ENCODE assay signal across 9 cellular contexts in the genomic region with DNA sequence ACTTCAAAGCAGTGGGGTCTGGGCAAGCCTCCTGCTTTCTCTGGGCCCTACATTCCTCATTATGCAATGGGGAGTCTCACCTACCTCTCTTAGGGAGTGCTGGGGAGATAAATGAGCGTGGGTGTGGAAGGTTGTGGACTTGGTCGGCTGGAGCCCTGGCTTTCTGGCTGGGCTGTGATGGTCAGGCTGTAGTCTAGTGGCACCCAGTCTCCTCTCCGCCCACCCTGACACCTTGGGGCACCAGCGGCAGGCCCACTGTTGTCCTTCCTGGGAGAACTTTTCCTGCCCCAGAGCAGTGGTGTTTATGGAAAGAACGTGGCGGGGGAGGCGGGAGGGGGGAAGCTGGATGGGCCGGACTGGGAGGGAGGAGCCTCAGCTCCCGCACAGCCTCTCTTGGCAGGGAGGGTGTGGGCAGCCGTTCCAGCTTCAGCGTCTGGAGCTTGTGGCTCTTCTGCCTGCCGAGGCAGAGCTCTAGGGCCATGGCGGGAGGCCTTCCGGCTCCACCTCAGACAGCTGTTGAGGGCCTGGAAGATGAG. TPM values are rescaled to one million over a fixed set of nuclear protein-coding genes. Genes with fewer than 3 reads are reported as not detected.
DNase-seq lines count a peak whose midpoint lies in the region; ATAC-seq and TF ChIP-seq lines count a peak whose summit lies in the region.
"Had no signal": no experiment of that assay in that cellular context is flagged by ENCODE, and none has a peak within 500 bp of the region (broad histone marks: within the 10 kb centered on the region; RNA-seq: fewer than 3 reads in every experiment).

No MANE protein-coding gene starts in this region.

- H3K27ac Mint-ChIP-seq in T-cell = no peak overlapping the region
- H3K27ac Mint-ChIP-seq: T-helper 1 cell treated with Interleukin-12 subunit alpha and Interleukin-12 subunit beta and Interleukin-4 antibody, amounts not matched to agents 30 μg/mL and 1 μg/mL, for 36 hours had no signal

- peak; percentile 88 for DNase-seq in H7
- DNase-seq in adipocyte (ENCODE audit: low read depth) = peak; percentile 92
- peak; percentile 81 for DNase-seq in left ventricle myocardium inferior
- DNase-seq in T-helper 2 cell = no peak
- no peak for DNase-seq in T-cell
- DNase-seq in activated T-cell treated with anti-CD3 and anti-CD28 coated beads for 4 hours = no peak

- intact Hi-C loops in left ventricle myocardium inferior (cut with micrococcal nuclease) = no loop called here

- TF ChIP-seq CTCF in left ventricle myocardium inferior (IDR thresholded peaks at IDR 0.05; ENCODE audit: borderline replicate concordance) = no peak

- ATAC-seq in T-cell (replicated peaks in 1 of 4) (no peak), GM21528 (IDR thresholded peaks at IDR 0.05; ENCODE audit: low FRiP score, unreplicated experiment) (no peak)

- H3K27ac ChIP-seq in left ventricle myocardium inferior (replicated peaks) (peak overlapping the region; percentile 48), rectal smooth muscle tissue (ENCODE audit: low read depth, low read length) (peak overlapping the region; percentile 89)

- H3K4me3 ChIP-seq in H7 (ENCODE audit: insufficient read depth, low read depth, low read length) = no peak overlapping the region
- peak overlapping the region; percentile 74 for H3K4me3 ChIP-seq in adipocyte (ENCODE audit: low read length)
- H3K4me3 ChIP-seq in left ventricle myocardium inferior = no peak overlapping the region
- H3K4me3 ChIP-seq in rectal smooth muscle tissue (ENCODE audit: low read length) = peak overlapping the region; percentile 37

- H3K9me3 ChIP-seq in adipocyte (ENCODE audit: control insufficient read depth, low read length) = peaks cover 5% of the 10 kb centered on the region
- H3K9me3 ChIP-seq in left ventricle myocardium inferior (replicated peaks) = peaks cover 9% of the 10 kb centered on the region

- H3K4me1 ChIP-seq in adipocyte (ENCODE audit: control insufficient read depth, insufficient read depth, low read length) (peaks cover 64% of the 10 kb centered on the region), left ventricle myocardium inferior (peaks cover 40% of the 10 kb centered on the region), rectal smooth muscle tissue (ENCODE audit: control insufficient read depth, insufficient read depth, low read length) (peaks cover 40% of the 10 kb centered on the region)

- no peaks in the 10 kb centered on the region for H3K36me3 Mint-ChIP-seq in T-cell

- H3K9me3 Mint-ChIP-seq in T-cell = peaks cover 0 to 3% (median 0%) of the 10 kb centered on the region in 3 donors
- H3K9me3 Mint-ChIP-seq: T-helper 1 cell treated with Interleukin-12 subunit alpha and Interleukin-12 subunit beta and Interleukin-4 antibody, amounts not matched to agents 30 μg/mL and 1 μg/mL, for 36 hours had no signal

- CTCF ChIA-PET in T-cell (lab: Charles Lee) = no interaction called here

- H3K36me3 ChIP-seq in H7 (replicated peaks; ENCODE audit: control insufficient read depth, insufficient read depth, low read length) = no peaks in the 10 kb centered on the region
- H3K36me3 ChIP-seq in adipocyte (ENCODE audit: control insufficient read depth, insufficient read depth, low read length, severe bottlenecking) = peaks cover 23% of the 10 kb centered on the region
- H3K36me3 ChIP-seq in left ventricle myocardium inferior = no peaks in the 10 kb centered on the region
- H3K36me3 ChIP-seq in rectal smooth muscle tissue (ENCODE audit: control insufficient read depth, insufficient read depth, low read length) = peaks cover 5% of the 10 kb centered on the region

- peaks cover 10 to 18% (median 12%) of the 10 kb centered on the region in 3 donors for H3K4me1 Mint-ChIP-seq in T-cell

- H3K4me3 Mint-ChIP-seq in T-cell = no peak overlapping the region
- H3K4me3 Mint-ChIP-seq: T-helper 1 cell treated with Interleukin-12 subunit alpha and Interleukin-12 subunit beta and Interleukin-4 antibody, amounts not matched to agents 30 μg/mL and 1 μg/mL, for 36 hours had no signal

- POLR2A ChIA-PET in T-cell (lab: Charles Lee) = no interaction called here

- H3K27me3 ChIP-seq in H7 (ENCODE audit: control insufficient read depth, insufficient read depth, low read length) (peaks cover 49% of the 10 kb centered on the region), adipocyte (replicated peaks; ENCODE audit: control insufficient read depth, insufficient read depth, low read length) (no peaks in the 10 kb centered on the region), left ventricle myocardium inferior (ENCODE audit: low read depth) (peaks cover 47% of the 10 kb centered on the region), rectal smooth muscle tissue (ENCODE audit: control insufficient read depth, insufficient read depth, low read length) (peaks cover 2% of the 10 kb centered on the region)

- peak overlapping the region; percentile 85 for H3K9ac ChIP-seq in adipocyte (ENCODE audit: low read length)
- H3K9ac ChIP-seq in rectal smooth muscle tissue (ENCODE audit: low read length) = no peak overlapping the region

- peaks cover 32 to 47% of the 10 kb centered on the region in 2 donors for H3K27me3 Mint-ChIP-seq in T-cell

RNA-seq across cellular contexts. Expression of a gene that starts 4.1 kb away (rescaled TPM):
- total RNA-seq in H7 (2014; rRNA removed; shearing (Covaris generic)) = 0.69 and 1.1 TPM in 2 replicates
- 6.7 TPM for total RNA-seq in left ventricle myocardium inferior
- total RNA-seq in T-cell = 1 to 10 TPM in 1 of 5 donors, under 1 TPM in 4; 0.44 to 2.0 (median 0.86) TPM

Comparison
In these comparisons a context has a peak if more than half of its experiments do, and no peak if none do; other contexts are left out.
1. DNase-seq: peak in H7 (single experiment), adipocyte (single experiment) and left ventricle myocardium inferior (single experiment); none in T-helper 2 cell (0 of 5), T-cell (0 of 34) and activated T-cell treated with anti-CD3 and anti-CD28 coated beads for 4 hours (single experiment).
2. H3K4me3 ChIP-seq: peak in adipocyte (single experiment) and rectal smooth muscle tissue (single experiment); none in H7 (single experiment) and left ventricle myocardium inferior (single experiment).